ENCODE assay signal across 17 cellular contexts in the genomic region with DNA sequence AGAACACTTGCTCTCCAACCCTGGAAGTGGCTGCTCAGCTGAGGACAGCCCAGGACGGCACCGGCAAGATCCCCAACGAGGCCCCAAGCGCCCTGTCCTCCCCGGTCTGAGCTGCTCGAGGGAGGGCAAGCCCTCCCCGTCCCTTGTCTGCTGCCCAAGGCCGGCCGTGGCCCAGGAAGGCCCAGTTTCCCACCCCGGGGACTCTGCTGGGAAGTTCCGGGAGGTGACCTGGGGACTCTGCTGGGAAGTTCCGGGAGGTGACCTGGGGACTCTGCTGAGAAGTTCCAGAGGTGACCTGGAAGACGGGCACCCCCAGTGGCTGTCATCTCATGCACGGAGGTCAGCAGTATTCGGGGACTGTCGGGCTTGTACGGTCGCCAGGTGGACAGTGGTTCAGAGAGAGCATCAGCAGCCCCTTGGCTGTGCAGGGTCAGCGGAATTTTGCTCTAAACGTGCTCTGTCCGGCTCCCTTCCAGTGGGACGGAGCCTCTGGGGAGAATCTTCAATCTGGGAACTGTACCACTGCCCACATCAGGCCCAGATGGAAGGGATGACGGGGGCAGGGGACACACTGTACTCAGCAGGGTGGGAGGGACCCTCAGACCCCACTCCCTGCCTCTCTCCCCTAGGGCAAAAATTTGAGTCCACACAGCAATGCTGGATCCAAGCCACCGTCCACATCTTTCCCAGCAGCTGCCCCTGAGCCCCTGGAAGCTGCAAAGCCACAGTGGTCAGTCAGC. TPM values are rescaled to one million over a fixed set of nuclear protein-coding genes. Genes with fewer than 3 reads are reported as not detected.
DNase-seq lines count a peak whose midpoint lies in the region; ATAC-seq and TF ChIP-seq lines count a peak whose summit lies in the region.
"Had no signal": no experiment of that assay in that cellular context is flagged by ENCODE, and none has a peak within 500 bp of the region (broad histone marks: within the 10 kb centered on the region; RNA-seq: fewer than 3 reads in every experiment).

No MANE protein-coding gene starts in this region.

- H3K4me1 ChIP-seq in BLaER1: peaks cover 68% of the 10 kb centered on the region
- peaks cover 0 to 84% of the 10 kb centered on the region in 2 donors for H3K4me1 ChIP-seq in right atrium auricular region
- H3K4me1 ChIP-seq in sigmoid colon: peaks cover 0 to 99% (median 96%) of the 10 kb centered on the region in 4 donors

- H3K36me3 ChIP-seq in BLaER1 (no peaks in the 10 kb centered on the region), right atrium auricular region (no peaks in the 10 kb centered on the region), sigmoid colon (peaks cover 0 to 10% (median 0%) of the 10 kb centered on the region in 4 donors)

- H3K4me2 ChIP-seq in BLaER1: peak overlapping the region; percentile 87
- H3K4me2 ChIP-seq: KMS-11 had no signal

- intact Hi-C loops in sigmoid colon (cut with DNase I): loop anchor here (2.0 to 5.0 kb wide), 2 partner anchors 23 to 36 kb away; no protein-coding TSS in a partner anchor

- ATAC-seq in activated CD4-positive, CD25-positive, alpha-beta regulatory T cell treated with anti-CD3 and anti-CD28 coated beads, Interleukin-2, amount 50 U/mL, for 24 hours: no peak
- no peak for ATAC-seq in stimulated activated naive CD8-positive, alpha-beta T cell treated with anti-CD3 and anti-CD28 coated beads, Interleukin-15, Interleukin-2, amounts not matched to agents 100 U/mL and 50 U/mL, for 24 hours
- ATAC-seq: T-helper 17 cell had no signal

- no peak for TF ChIP-seq POLR2A in sigmoid colon (IDR thresholded peaks at IDR 0.05)

- CTCF ChIA-PET in RWPE1 (lab: Yijun Ruan, JAX): interaction anchor here (0.6 kb wide), 1 partner anchor 35 kb away, joined by 4 read pairs; no protein-coding TSS in a partner anchor

- 88 to 90% methylated on average over 24 of the region's 24 CpGs for WGBS in sigmoid colon, 2 donors

- H3K9ac ChIP-seq in BLaER1: 0 out of 2 replicates have a peak overlapping the region, but pooled peaks have one; percentile 34
- H3K9ac ChIP-seq: KMS-11 had no signal

- TF ChIP-seq EP300 in sigmoid colon (IDR thresholded peaks at IDR 0.05): no peak

- in situ Hi-C loops in ACHN (cut with HindIII; ENCODE audit: low pct_ligation_motif_present, low pct_unique_long_range_greater_than_20kb, low sequenced_read_pairs): no loop called here

- TF ChIP-seq CTCF in RWPE1 (conservative IDR thresholded peaks at IDR 0.05; ENCODE audit: low read depth) (no peak), right atrium auricular region (IDR thresholded peaks at IDR 0.05) (no peak), sigmoid colon (IDR thresholded peaks at IDR 0.05) (no peak)

- DNase-seq in RWPE1 (ENCODE audit: low spot score): no peak
- DNase-seq in right atrium auricular region (ENCODE audit: low spot score): no peak
- DNase-seq in sigmoid colon: peak; percentile 69
- DNase-seq in ACHN: no peak
- DNase-seq in HCEC 1CT: no peak
- DNase-seq in stimulated activated naive CD8-positive, alpha-beta T cell treated with anti-CD3 and anti-CD28 coated beads, Interleukin-15, Interleukin-2, amounts not matched to agents 100 U/mL and 50 U/mL, for 24 hours: no peak
- DNase-seq: activated B cell treated with CpG ODN at 0.5 μM for 24 hours; activated gamma-delta T cell treated with Interleukin-2 at 50 U/mL for 16 hours; natural killer cell; NCI-H1105 treated with DMSO at 0.1 percent for 48 hours; stimulated activated CD4-positive, alpha-beta T cell treated with anti-CD3 and anti-CD28 coated beads, Interleukin-2, amount 100 ng/mL, for 24 hours; T-helper 17 cell had no signal

- H3K27me3 ChIP-seq in BLaER1 (peaks cover 32% of the 10 kb centered on the region), right atrium auricular region (no peaks in the 10 kb centered on the region), sigmoid colon (no peaks in the 10 kb centered on the region)
- H3K27me3 ChIP-seq: upper lobe of left lung had no signal

- POLR2A ChIA-PET in RWPE1 (lab: Yijun Ruan, JAX; ENCODE audit: low non-redundant PET): no interaction called here

- H3K9me3 ChIP-seq in BLaER1: no peaks in the 10 kb centered on the region
- H3K9me3 ChIP-seq in right atrium auricular region: no peaks in the 10 kb centered on the region
- H3K9me3 ChIP-seq in sigmoid colon: no peaks in the 10 kb centered on the region
- H3K9me3 ChIP-seq: upper lobe of left lung had no signal

- 0 out of 2 replicates have a peak, but pooled peaks cover 8% of the 10 kb centered on the region for H4K20me1 ChIP-seq in BLaER1

- H3K4me3 ChIP-seq in BLaER1: no peak overlapping the region; the same call in 1 of the 2 replicates
- H3K4me3 ChIP-seq in right atrium auricular region: no peak overlapping the region
- H3K4me3 ChIP-seq in sigmoid colon: no peak overlapping the region
- H3K4me3 ChIP-seq: lung, upper lobe of left lung had no signal

- H3K27ac ChIP-seq in BLaER1: peak overlapping the region; percentile 7; the same call in 1 of the 2 replicates
- H3K27ac ChIP-seq in RWPE1: peak overlapping the region; percentile 59
- H3K27ac ChIP-seq in right atrium auricular region: peak overlapping the region; percentile 90 to 99
- H3K27ac ChIP-seq in sigmoid colon: peak overlapping the region; percentile 97 to 98 (median 98)
- H3K27ac ChIP-seq: KMS-11 had no signal

RNA-seq across cellular contexts. Expression of a gene that starts 7.2 kb away (rescaled TPM):
- 10 to 100 TPM; 49.1 to 55.5 TPM for total RNA-seq in right atrium auricular region
- 10 to 100 TPM; 41.6 to 80.0 (median 65.4) TPM for total RNA-seq in sigmoid colon
- polyA plus RNA-seq in sigmoid colon: 10 to 100 TPM in 1 of 3 donors, 1 to 10 TPM in 2; 3.6 to 14.3 (median 5.1) TPM

RNA-seq across cellular contexts. Expression of a gene that starts 30.8 kb away (rescaled TPM):
- 10 to 100 TPM; 20.3 to 29.3 TPM for total RNA-seq in right atrium auricular region
- 10 to 100 TPM; 23.7 to 35.6 (median 30.2) TPM for total RNA-seq in sigmoid colon
- polyA plus RNA-seq in sigmoid colon: 10 to 100 TPM; 25.4 to 48.4 (median 27.6) TPM

Comparison
In these comparisons a context has a peak if more than half of its experiments do, and no peak if none do; other contexts are left out.
1. H3K27ac ChIP-seq: peak in every context shown above with its lines; median percentile 98 in sigmoid colon; 94 in right atrium auricular region; 59 in RWPE1; 7 in BLaER1.